In genomic region chr9:89442501-89442978, GRCh38 we compare ENCODE assay signal across 9 cellular contexts. TPM values are rescaled to one million over a fixed set of nuclear protein-coding genes. Genes with fewer than 3 reads are reported as not detected.
A peak's percentile ranks its signal among the peaks of the same experiment; 100 is the strongest.
DNase-seq lines count a peak whose midpoint lies in the region; ATAC-seq and FAIRE-seq lines count a peak whose summit lies in the region.
"Had no signal": no experiment of that assay in that cellular context is flagged by ENCODE, and none has a peak within 500 bp of the region (broad histone marks: within the 10 kb centered on the region; RNA-seq: fewer than 3 reads in every experiment).

No MANE protein-coding gene starts in this region.

- peak overlapping the region in 2 of 4 donors; percentile 19 to 35 for H3K4me3 Mint-ChIP-seq in CD4-positive, CD25-positive, alpha-beta regulatory T cell
- peak overlapping the region; percentile 24 for H3K4me3 Mint-ChIP-seq in activated naive CD8-positive, alpha-beta T cell treated with anti-CD3 and anti-CD28 coated beads, Interleukin-2, amount 50 U/mL, for 24 hours

- DNase-seq in CD4-positive, CD25-positive, alpha-beta regulatory T cell = no peak
- no peak for DNase-seq in GM19239 (ENCODE audit: insufficient read length, low spot score)
- no peak for DNase-seq in activated naive CD8-positive, alpha-beta T cell treated with anti-CD3 and anti-CD28 coated beads, Interleukin-2, amount 50 U/mL, for 24 hours
- no peak for DNase-seq in NCI-H128 (lab: John Stamatoyannopoulos, UW; ENCODE audit: unreplicated experiment)
- DNase-seq in superior temporal gyrus (ENCODE audit: extremely low spot score) = no peak
- no peak for DNase-seq in kidney glomerular epithelial cell (lab: John Stamatoyannopoulos, UW)
- no peak for DNase-seq in RKO (ENCODE audit: low spot score)
- DNase-seq: DMS79 treated with DMSO at 0.1 percent for 48 hours had no signal

- ATAC-seq in CD4-positive, CD25-positive, alpha-beta regulatory T cell (ENCODE audit: low read depth in 2 of 2) = no peak
- peak; percentile 52 for ATAC-seq in HG03354 (IDR thresholded peaks at IDR 0.05; ENCODE audit: poor library complexity, severe bottlenecking, unreplicated experiment)
- ATAC-seq in activated naive CD8-positive, alpha-beta T cell treated with anti-CD3 and anti-CD28 coated beads, Interleukin-2, amount 50 U/mL, for 24 hours = peak; percentile 15

- FAIRE-seq in GM19239 (lab: Jason Lieb, UNC) = peak; percentile 97

- peaks cover 23% of the 10 kb centered on the region for H3K36me3 ChIP-seq in CD4-positive, CD25-positive, alpha-beta regulatory T cell (ENCODE audit: control insufficient read depth, insufficient read depth, low read length)

- H3K4me1 ChIP-seq in CD4-positive, CD25-positive, alpha-beta regulatory T cell (ENCODE audit: control insufficient read depth, insufficient read depth, low read length, poor library complexity, severe bottlenecking) = peaks cover 95% of the 10 kb centered on the region

- no peaks in the 10 kb centered on the region for H3K27me3 Mint-ChIP-seq in CD4-positive, CD25-positive, alpha-beta regulatory T cell
- no peaks in the 10 kb centered on the region for H3K27me3 Mint-ChIP-seq in activated naive CD8-positive, alpha-beta T cell treated with anti-CD3 and anti-CD28 coated beads, Interleukin-2, amount 50 U/mL, for 24 hours

- H3K36me3 Mint-ChIP-seq in CD4-positive, CD25-positive, alpha-beta regulatory T cell = peaks cover 29% of the 10 kb centered on the region
- H3K36me3 Mint-ChIP-seq in activated naive CD8-positive, alpha-beta T cell treated with anti-CD3 and anti-CD28 coated beads, Interleukin-2, amount 50 U/mL, for 24 hours (ENCODE audit: low read depth) = peaks cover 44% of the 10 kb centered on the region

- no peak overlapping the region for H3K4me3 ChIP-seq in CD4-positive, CD25-positive, alpha-beta regulatory T cell (ENCODE audit: low read depth, low read length)

- H3K27me3 ChIP-seq in CD4-positive, CD25-positive, alpha-beta regulatory T cell (ENCODE audit: control insufficient read depth, insufficient read depth, low read length) = no peaks in the 10 kb centered on the region

- H3K27ac ChIP-seq in CD4-positive, CD25-positive, alpha-beta regulatory T cell (ENCODE audit: insufficient read depth, low read length, poor library complexity, severe bottlenecking) = peak overlapping the region; percentile 73

- peaks cover 11 to 97% (median 64%) of the 10 kb centered on the region in 4 donors for H3K4me1 Mint-ChIP-seq in CD4-positive, CD25-positive, alpha-beta regulatory T cell
- peaks cover 96% of the 10 kb centered on the region for H3K4me1 Mint-ChIP-seq in activated naive CD8-positive, alpha-beta T cell treated with anti-CD3 and anti-CD28 coated beads, Interleukin-2, amount 50 U/mL, for 24 hours

- H3K27ac Mint-ChIP-seq in CD4-positive, CD25-positive, alpha-beta regulatory T cell = peak overlapping the region; percentile 69 to 92 (median 76)
- H3K27ac Mint-ChIP-seq in activated naive CD8-positive, alpha-beta T cell treated with anti-CD3 and anti-CD28 coated beads, Interleukin-2, amount 50 U/mL, for 24 hours = peak overlapping the region; percentile 93

- no peaks in the 10 kb centered on the region for H3K9me3 Mint-ChIP-seq in CD4-positive, CD25-positive, alpha-beta regulatory T cell
- no peaks in the 10 kb centered on the region for H3K9me3 Mint-ChIP-seq in activated naive CD8-positive, alpha-beta T cell treated with anti-CD3 and anti-CD28 coated beads, Interleukin-2, amount 50 U/mL, for 24 hours

- H3K9me3 ChIP-seq in CD4-positive, CD25-positive, alpha-beta regulatory T cell (ENCODE audit: control insufficient read depth in 2 of 2, low read length in 2 of 2) = no peaks in the 10 kb centered on the region

RNA-seq across cellular contexts. Expression of gene SEMA4D, which starts 55.4 kb away (rescaled TPM):
- total RNA-seq in CD4-positive, CD25-positive, alpha-beta regulatory T cell = 480 TPM
- 100 to 1,000 TPM in 1 of 4 donors, 10 to 100 TPM in 3; 67.5 to 108 (median 90.2) TPM for polyA plus RNA-seq in CD4-positive, CD25-positive, alpha-beta regulatory T cell

Comparison
In these comparisons a context has a peak if more than half of its experiments do, and no peak if none do; other contexts are left out.
1. ATAC-seq: peak in HG03354 (single experiment) and activated naive CD8-positive, alpha-beta T cell treated with anti-CD3 and anti-CD28 coated beads, Interleukin-2, amount 50 U/mL, for 24 hours (single experiment); none in CD4-positive, CD25-positive, alpha-beta regulatory T cell (0 of 2).